ENCODE assay signal across 1 cellular context in the genomic region with DNA sequence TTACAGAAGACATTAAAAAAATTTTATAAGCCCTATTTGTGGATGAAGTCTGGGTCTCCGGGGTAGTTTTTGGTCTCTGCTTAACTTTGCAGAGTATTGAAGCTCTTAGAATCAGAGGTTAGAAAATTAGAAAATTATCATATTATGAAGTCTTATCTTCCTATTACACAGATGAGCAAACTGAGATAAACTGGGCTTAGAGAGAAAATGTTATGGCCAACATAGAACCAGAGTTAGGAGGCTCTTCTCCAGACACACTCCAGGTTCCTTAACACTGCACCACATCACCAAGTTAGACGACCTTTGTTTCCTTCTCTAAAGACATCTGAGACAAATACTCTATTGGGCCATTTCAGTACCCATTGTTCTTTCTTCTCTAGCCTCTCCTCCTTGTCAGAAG.
TF ChIP-seq lines count a peak whose summit lies in the region.

No MANE protein-coding gene starts in this region.

TF ChIP-seq in WTC11, 78 proteins besides CTCF, POLR2A, EP300 and RAD21 (continued from another document):
- TF ChIP-seq ATF2 (CRISPR knock-in tag; IDR thresholded peaks at IDR 0.05; ENCODE audit: borderline replicate concordance, low read depth) (no peak), ZNF219 (CRISPR knock-in tag; IDR thresholded peaks at IDR 0.05; ENCODE audit: borderline replicate concordance) (no peak), ZNF671 (CRISPR knock-in tag; IDR thresholded peaks at IDR 0.05) (no peak), NFE2L1 (CRISPR knock-in tag; IDR thresholded peaks at IDR 0.05) (no peak), TCF7 (CRISPR knock-in tag; IDR thresholded peaks at IDR 0.05; ENCODE audit: low read depth) (no peak), JUN (CRISPR knock-in tag; IDR thresholded peaks at IDR 0.05) (no peak), HMGXB4 (CRISPR knock-in tag; IDR thresholded peaks at IDR 0.05) (no peak), SMAD3 (CRISPR knock-in tag; IDR thresholded peaks at IDR 0.05; ENCODE audit: borderline replicate concordance) (no peak), NFATC4 (CRISPR knock-in tag; IDR thresholded peaks at IDR 0.05) (no peak), E2F4 (CRISPR knock-in tag; IDR thresholded peaks at IDR 0.05; ENCODE audit: borderline replicate concordance, low read depth) (no peak), CREM (CRISPR knock-in tag; IDR thresholded peaks at IDR 0.05) (no peak), NR1H2 (CRISPR knock-in tag; IDR thresholded peaks at IDR 0.05) (no peak), MLX (CRISPR knock-in tag; IDR thresholded peaks at IDR 0.05) (no peak)
- TF ChIP-seq, protein P1, sequence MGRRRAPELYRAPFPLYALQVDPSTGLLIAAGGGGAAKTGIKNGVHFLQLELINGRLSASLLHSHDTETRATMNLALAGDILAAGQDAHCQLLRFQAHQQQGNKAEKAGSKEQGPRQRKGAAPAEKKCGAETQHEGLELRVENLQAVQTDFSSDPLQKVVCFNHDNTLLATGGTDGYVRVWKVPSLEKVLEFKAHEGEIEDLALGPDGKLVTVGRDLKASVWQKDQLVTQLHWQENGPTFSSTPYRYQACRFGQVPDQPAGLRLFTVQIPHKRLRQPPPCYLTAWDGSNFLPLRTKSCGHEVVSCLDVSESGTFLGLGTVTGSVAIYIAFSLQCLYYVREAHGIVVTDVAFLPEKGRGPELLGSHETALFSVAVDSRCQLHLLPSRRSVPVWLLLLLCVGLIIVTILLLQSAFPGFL (CRISPR knock-in tag; IDR thresholded peaks at IDR 0.05; ENCODE audit: borderline replicate concordance): no peak
- TF ChIP-seq, protein P2, sequence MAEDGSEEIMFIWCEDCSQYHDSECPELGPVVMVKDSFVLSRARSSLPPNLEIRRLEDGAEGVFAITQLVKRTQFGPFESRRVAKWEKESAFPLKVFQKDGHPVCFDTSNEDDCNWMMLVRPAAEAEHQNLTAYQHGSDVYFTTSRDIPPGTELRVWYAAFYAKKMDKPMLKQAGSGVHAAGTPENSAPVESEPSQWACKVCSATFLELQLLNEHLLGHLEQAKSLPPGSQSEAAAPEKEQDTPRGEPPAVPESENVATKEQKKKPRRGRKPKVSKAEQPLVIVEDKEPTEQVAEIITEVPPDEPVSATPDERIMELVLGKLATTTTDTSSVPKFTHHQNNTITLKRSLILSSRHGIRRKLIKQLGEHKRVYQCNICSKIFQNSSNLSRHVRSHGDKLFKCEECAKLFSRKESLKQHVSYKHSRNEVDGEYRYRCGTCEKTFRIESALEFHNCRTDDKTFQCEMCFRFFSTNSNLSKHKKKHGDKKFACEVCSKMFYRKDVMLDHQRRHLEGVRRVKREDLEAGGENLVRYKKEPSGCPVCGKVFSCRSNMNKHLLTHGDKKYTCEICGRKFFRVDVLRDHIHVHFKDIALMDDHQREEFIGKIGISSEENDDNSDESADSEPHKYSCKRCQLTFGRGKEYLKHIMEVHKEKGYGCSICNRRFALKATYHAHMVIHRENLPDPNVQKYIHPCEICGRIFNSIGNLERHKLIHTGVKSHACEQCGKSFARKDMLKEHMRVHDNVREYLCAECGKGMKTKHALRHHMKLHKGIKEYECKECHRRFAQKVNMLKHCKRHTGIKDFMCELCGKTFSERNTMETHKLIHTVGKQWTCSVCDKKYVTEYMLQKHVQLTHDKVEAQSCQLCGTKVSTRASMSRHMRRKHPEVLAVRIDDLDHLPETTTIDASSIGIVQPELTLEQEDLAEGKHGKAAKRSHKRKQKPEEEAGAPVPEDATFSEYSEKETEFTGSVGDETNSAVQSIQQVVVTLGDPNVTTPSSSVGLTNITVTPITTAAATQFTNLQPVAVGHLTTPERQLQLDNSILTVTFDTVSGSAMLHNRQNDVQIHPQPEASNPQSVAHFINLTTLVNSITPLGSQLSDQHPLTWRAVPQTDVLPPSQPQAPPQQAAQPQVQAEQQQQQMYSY (CRISPR knock-in tag; IDR thresholded peaks at IDR 0.05): no peak
